21 cellular contexts compared by ENCODE assay signal in genomic region chr4:38241541-38241940, GRCh38.
"Had no signal": no experiment of that assay in that cellular context is flagged by ENCODE, and none has a peak within 500 bp of the region (broad histone marks: within the 10 kb centered on the region; RNA-seq: fewer than 3 reads in every experiment).

No MANE protein-coding gene starts in this region.

- H3K27ac ChIP-seq: body of pancreas, neural progenitor cell, parathyroid adenoma, thyroid gland, uterus had no signal

- DNase-seq: activated CD4-positive, alpha-beta T cell treated with anti-CD3 and anti-CD28 coated beads, Interleukin-2, amount 10 ng/mL, durations not matched to agents 24 days and 14 days; activated CD4-positive, CD25-positive, alpha-beta regulatory T cell; activated CD8-positive, alpha-beta memory T cell treated with anti-CD3 and anti-CD28 coated beads, Interleukin-2, amount 50 U/mL, for 4 hours; activated CD8-positive, alpha-beta T cell treated with anti-CD3 and anti-CD28 coated beads, Interleukin-2, amount 10 ng/mL, durations not matched to agents 7 days and 5 days; activated effector memory CD4-positive, alpha-beta T cell treated with anti-CD3 and anti-CD28 coated beads, Interleukin-2, amount 50 U/mL, for 16 hours; activated T-cell treated with anti-CD3 and anti-CD28 coated beads, Interleukin-2, amount 50 U/mL, for 48 hours; amniotic stem cell; body of pancreas; cortex of kidney; effector CD4-positive, alpha-beta T cell; islet precursor cell; naive B cell; retina; thyroid gland; uterus had no signal

- H3K36me3 Mint-ChIP-seq: activated naive CD4-positive, alpha-beta T cell treated with anti-CD3 and anti-CD28 coated beads, Interleukin-2, amount 50 U/mL, for 72 hours; naive B cell; stimulated activated memory B cell treated with anti-CD40 and anti-IgM and Interleukin-4, amounts not matched to agents 10 μg/mL and 1 μg/mL and 100 μg/mL, for 72 hours had no signal

- H3K9me3 ChIP-seq: body of pancreas, thyroid gland, uterus had no signal

- ATAC-seq: activated CD8-positive, alpha-beta T cell treated with anti-CD3 and anti-CD28 coated beads, Interleukin-2, amount 10 ng/mL, durations not matched to agents 7 days and 5 days; activated naive CD4-positive, alpha-beta T cell treated with anti-CD3 and anti-CD28 coated beads, Interleukin-2, amount 50 U/mL, for 72 hours; body of pancreas; left lobe of liver; stimulated activated memory B cell treated with anti-CD40 and anti-IgM and Interleukin-4, amounts not matched to agents 10 μg/mL and 1 μg/mL and 100 μg/mL, for 72 hours had no signal

- H3K4me3 Mint-ChIP-seq: activated CD4-positive, alpha-beta T cell treated with anti-CD3 and anti-CD28 coated beads, Interleukin-2, amount 10 ng/mL, durations not matched to agents 24 days and 14 days; activated CD8-positive, alpha-beta T cell treated with anti-CD3 and anti-CD28 coated beads, Interleukin-2, amount 10 ng/mL, durations not matched to agents 7 days and 5 days; naive B cell; neural progenitor cell; stimulated activated memory B cell treated with anti-CD40 and anti-IgM and Interleukin-4, amounts not matched to agents 10 μg/mL and 1 μg/mL and 100 μg/mL, for 72 hours; T-helper 2 cell treated with Interferon-gamma antibody and Interleukin-4, amounts not matched to agents 5 μg/mL and 100 μg/mL, for 36 hours had no signal

- H3K4me1 Mint-ChIP-seq: naive B cell had no signal

- H3K4me1 ChIP-seq: parathyroid adenoma, uterus had no signal

- H3K4me3 ChIP-seq: body of pancreas, neural progenitor cell, thyroid gland, uterus had no signal

- H3K27ac Mint-ChIP-seq: activated CD4-positive, alpha-beta T cell treated with anti-CD3 and anti-CD28 coated beads, Interleukin-2, amount 10 ng/mL, durations not matched to agents 24 days and 14 days; activated CD8-positive, alpha-beta T cell treated with anti-CD3 and anti-CD28 coated beads, Interleukin-2, amount 10 ng/mL, durations not matched to agents 7 days and 5 days; naive B cell; neural progenitor cell; stimulated activated memory B cell treated with anti-CD40 and anti-IgM and Interleukin-4, amounts not matched to agents 10 μg/mL and 1 μg/mL and 100 μg/mL, for 72 hours; T-helper 2 cell treated with Interferon-gamma antibody and Interleukin-4, amounts not matched to agents 5 μg/mL and 100 μg/mL, for 36 hours had no signal

- H3K27me3 ChIP-seq: body of pancreas, neural progenitor cell, thyroid gland, uterus had no signal

- H3K36me3 ChIP-seq: neural progenitor cell, thyroid gland, uterus had no signal
